23 cellular contexts compared by ENCODE assay signal in the genomic region with DNA sequence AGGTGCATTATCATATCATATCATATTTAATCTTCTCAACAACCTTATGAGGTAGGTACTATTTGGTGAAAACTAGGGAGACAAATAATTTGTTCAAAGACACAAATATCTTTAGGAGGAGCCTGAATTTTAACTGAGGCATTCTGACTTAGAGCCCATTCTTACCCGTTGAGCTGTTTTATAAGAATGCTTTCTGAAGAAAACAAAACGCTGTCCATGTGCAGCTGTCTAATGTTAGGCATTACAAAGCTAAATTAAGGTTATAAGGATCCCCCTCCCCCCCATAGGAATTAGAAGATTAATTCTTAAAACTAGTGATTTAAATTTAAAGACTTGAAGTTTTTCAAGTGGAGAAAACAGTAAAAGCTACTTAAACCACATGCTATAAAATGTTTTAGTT. TPM values are rescaled to one million over a fixed set of nuclear protein-coding genes. Genes with fewer than 3 reads are reported as not detected.
A peak's percentile ranks its signal among the peaks of the same experiment; 100 is the strongest.
DNase-seq lines count a peak whose midpoint lies in the region; ATAC-seq, FAIRE-seq and TF ChIP-seq lines count a peak whose summit lies in the region.
"Had no signal": no experiment of that assay in that cellular context is flagged by ENCODE, and none has a peak within 500 bp of the region (broad histone marks: within the 10 kb centered on the region; RNA-seq: fewer than 3 reads in every experiment).

No MANE protein-coding gene starts in this region.

- no peaks in the 10 kb centered on the region for H3K9me2 ChIP-seq in Loucy (replicated peaks; ENCODE audit: low read depth, low read length)

- BruUV-seq in endothelial cell of umbilical vein (replicated peaks; lab: Mats Ljungman, UMichigan): no TSS peak

- H3K4me1 Mint-ChIP-seq in activated naive CD8-positive, alpha-beta T cell treated with anti-CD3 and anti-CD28 coated beads for 36 hours: peaks cover 51% of the 10 kb centered on the region
- H3K4me1 Mint-ChIP-seq in activated naive CD8-positive, alpha-beta T cell treated with anti-CD3 and anti-CD28 coated beads, Interleukin-2, amount 50 U/mL, for 24 hours: peaks cover 51% of the 10 kb centered on the region
- peaks cover 28% of the 10 kb centered on the region for H3K4me1 Mint-ChIP-seq in CD14-positive monocyte

- TF ChIP-seq POLR2A in endothelial cell of umbilical vein (IDR thresholded peaks at IDR 0.05; ENCODE audit: low read depth, low read length): no peak

- H3K27ac ChIP-seq in endothelial cell of umbilical vein (ENCODE audit: insufficient read depth, low read depth, low read length): no peak overlapping the region
- H3K27ac ChIP-seq in skeletal muscle tissue (ENCODE audit: low read depth, low read length): peak overlapping the region; percentile 26
- H3K27ac ChIP-seq: BLaER1 treated with 17β-estradiol and CSF1 and Interleukin-3, amounts not matched to agents 10 nM and 100 nM; right atrium auricular region had no signal

- H3K27me3 Mint-ChIP-seq in activated naive CD8-positive, alpha-beta T cell treated with anti-CD3 and anti-CD28 coated beads for 36 hours: no peaks in the 10 kb centered on the region
- H3K27me3 Mint-ChIP-seq in activated naive CD8-positive, alpha-beta T cell treated with anti-CD3 and anti-CD28 coated beads, Interleukin-2, amount 50 U/mL, for 24 hours: no peaks in the 10 kb centered on the region
- H3K27me3 Mint-ChIP-seq in CD14-positive monocyte (ENCODE audit: low read depth in 3 of 3): no peaks in the 10 kb centered on the region
- H3K27me3 Mint-ChIP-seq: activated CD4-positive, alpha-beta T cell treated with anti-CD3 and anti-CD28 coated beads, Interleukin-2, amount 10 ng/mL, durations not matched to agents 24 days and 14 days had no signal

- H3F3A ChIP-seq in Loucy (ENCODE audit: low read depth): no peaks in the 10 kb centered on the region; the same call in 1 of the 2 replicates

- H3K9ac ChIP-seq in Loucy (ENCODE audit: low read depth, low read length, poor library complexity, severe bottlenecking) (no peak overlapping the region), endothelial cell of umbilical vein (replicated peaks; ENCODE audit: extremely low read depth, insufficient read depth, low read length) (no peak overlapping the region), skeletal muscle tissue (ENCODE audit: low read depth in 1 of 3, low read length in 3 of 3) (no peak overlapping the region)
- H3K9ac ChIP-seq: BLaER1 treated with 17β-estradiol and CSF1 and Interleukin-3, amounts not matched to agents 10 nM and 100 nM had no signal

- no peaks in the 10 kb centered on the region for H3K27me3 ChIP-seq in Loucy (ENCODE audit: insufficient read depth, low read length, poor library complexity, severe bottlenecking)
- no peaks in the 10 kb centered on the region for H3K27me3 ChIP-seq in endothelial cell of umbilical vein (ENCODE audit: control insufficient read depth in 2 of 2, insufficient read depth in 2 of 2, low read length in 2 of 2)
- H3K27me3 ChIP-seq in skeletal muscle tissue (ENCODE audit: control insufficient read depth in 3 of 3, insufficient read depth in 3 of 3, low read length in 3 of 3): no peaks in the 10 kb centered on the region
- H3K27me3 ChIP-seq: adrenal gland; BLaER1 treated with 17β-estradiol and CSF1 and Interleukin-3, amounts not matched to agents 10 nM and 100 nM; right atrium auricular region had no signal

- peak overlapping the region; percentile 1 for H3K4me3 ChIP-seq in Loucy (ENCODE audit: low read length, poor library complexity, severe bottlenecking)
- H3K4me3 ChIP-seq in endothelial cell of umbilical vein (replicated peaks in 1 of 3; ENCODE audit: insufficient read depth in 1 of 3, low read depth in 1 of 3, low read length in 3 of 3): no peak overlapping the region
- no peak overlapping the region for H3K4me3 ChIP-seq in skeletal muscle tissue (ENCODE audit: low read length in 3 of 3)
- H3K4me3 ChIP-seq: adrenal gland; BLaER1 treated with 17β-estradiol and CSF1 and Interleukin-3, amounts not matched to agents 10 nM and 100 nM; HAP-1; K562; right atrium auricular region had no signal

- H3K36me3 Mint-ChIP-seq in activated naive CD8-positive, alpha-beta T cell treated with anti-CD3 and anti-CD28 coated beads for 36 hours: peaks cover 3% of the 10 kb centered on the region
- H3K36me3 Mint-ChIP-seq in activated naive CD8-positive, alpha-beta T cell treated with anti-CD3 and anti-CD28 coated beads, Interleukin-2, amount 50 U/mL, for 24 hours (ENCODE audit: low read depth): no peaks in the 10 kb centered on the region
- peaks cover 2 to 6% of the 10 kb centered on the region in 2 donors for H3K36me3 Mint-ChIP-seq in CD14-positive monocyte

- H3K4me2 ChIP-seq in Loucy (ENCODE audit: low read depth, low read length, poor library complexity, severe bottlenecking) (peak overlapping the region; percentile 87), endothelial cell of umbilical vein (ENCODE audit: insufficient read depth, low read length) (peak overlapping the region; percentile 19)

- TF ChIP-seq CTCF in Loucy (conservative IDR thresholded peaks at IDR 0.05; ENCODE audit: low read length) (no peak), endothelial cell of umbilical vein (IDR thresholded peaks at IDR 0.05; ENCODE audit: extremely low read depth in 1 of 2, insufficient read depth in 1 of 2, low read depth in 1 of 2, low read length in 2 of 2) (no peak), CD14-positive monocyte (IDR thresholded peaks at IDR 0.05) (no peak)

- dilution Hi-C loops in endothelial cell of umbilical vein (cut with MboI; ENCODE audit: extremely low pct_ligation_motif_present, low sequenced_read_pairs): no loop called here

- CTCF ChIA-PET in endothelial cell of umbilical vein (lab: Charles Lee): interaction anchor here (0.8 to 1.8 kb wide), 6 partner anchors 11 to 888 kb away, joined by 3 to 21 read pairs (median 4); a partner anchor contains a TSS

- no peak for ATAC-seq in activated naive CD8-positive, alpha-beta T cell treated with anti-CD3 and anti-CD28 coated beads, Interleukin-2, amount 50 U/mL, for 24 hours
- ATAC-seq: K562 had no signal

- H3K27ac Mint-ChIP-seq in activated naive CD8-positive, alpha-beta T cell treated with anti-CD3 and anti-CD28 coated beads for 36 hours: peak overlapping the region; percentile 66
- H3K27ac Mint-ChIP-seq in activated naive CD8-positive, alpha-beta T cell treated with anti-CD3 and anti-CD28 coated beads, Interleukin-2, amount 50 U/mL, for 24 hours: no peak overlapping the region
- H3K27ac Mint-ChIP-seq in CD14-positive monocyte: no peak overlapping the region
- H3K27ac Mint-ChIP-seq: activated CD4-positive, alpha-beta T cell treated with anti-CD3 and anti-CD28 coated beads, Interleukin-2, amount 10 ng/mL, durations not matched to agents 24 days and 14 days; T-helper 1 cell treated with Interleukin-12 subunit alpha and Interleukin-12 subunit beta and Interleukin-4 antibody, amounts not matched to agents 30 μg/mL and 1 μg/mL, for 36 hours had no signal

- FAIRE-seq in endothelial cell of umbilical vein (lab: Jason Lieb, UNC): no peak
- FAIRE-seq: endometrium, K562 had no signal

- H3K9me1 ChIP-seq in endothelial cell of umbilical vein (replicated peaks; ENCODE audit: control insufficient read depth, extremely low read depth, insufficient read depth, low read length): no peaks in the 10 kb centered on the region

- intact Hi-C loops in endothelial cell of umbilical vein (cut with micrococcal nuclease): loop anchor here (2.0 to 10.0 kb wide), 2 partner anchors 14 to 208 kb away; no protein-coding TSS in a partner anchor
- intact Hi-C loops in CD14-positive monocyte (cut with micrococcal nuclease): no loop called here

- no peak overlapping the region for H2AFZ ChIP-seq in Loucy (ENCODE audit: low read length)
- H2AFZ ChIP-seq in endothelial cell of umbilical vein (ENCODE audit: low read depth, low read length): no peak overlapping the region

- POLR2A ChIA-PET in endothelial cell of umbilical vein (lab: Charles Lee): no interaction called here

- H3K9me3 ChIP-seq in Loucy (ENCODE audit: insufficient read depth, low read depth, low read length) (no peaks in the 10 kb centered on the region), endothelial cell of umbilical vein (replicated peaks; ENCODE audit: control insufficient read depth, insufficient read depth, low read length) (no peaks in the 10 kb centered on the region), skeletal muscle tissue (ENCODE audit: control insufficient read depth in 3 of 3, low read length in 3 of 3) (no peaks in the 10 kb centered on the region)
- H3K9me3 ChIP-seq: adrenal gland, HAP-1, right atrium auricular region had no signal

- H3K9me3 Mint-ChIP-seq in activated naive CD8-positive, alpha-beta T cell treated with anti-CD3 and anti-CD28 coated beads for 36 hours: no peaks in the 10 kb centered on the region
- H3K9me3 Mint-ChIP-seq in activated naive CD8-positive, alpha-beta T cell treated with anti-CD3 and anti-CD28 coated beads, Interleukin-2, amount 50 U/mL, for 24 hours: no peaks in the 10 kb centered on the region
- H3K9me3 Mint-ChIP-seq in CD14-positive monocyte: no peaks in the 10 kb centered on the region
- H3K9me3 Mint-ChIP-seq: activated CD4-positive, alpha-beta T cell treated with anti-CD3 and anti-CD28 coated beads, Interleukin-2, amount 10 ng/mL, durations not matched to agents 24 days and 14 days; T-helper 1 cell treated with Interleukin-12 subunit alpha and Interleukin-12 subunit beta and Interleukin-4 antibody, amounts not matched to agents 30 μg/mL and 1 μg/mL, for 36 hours had no signal

- no peak for DNase-seq in activated naive CD8-positive, alpha-beta T cell treated with anti-CD3 and anti-CD28 coated beads for 36 hours
- no peak for DNase-seq in activated naive CD8-positive, alpha-beta T cell treated with anti-CD3 and anti-CD28 coated beads, Interleukin-2, amount 50 U/mL, for 24 hours
- DNase-seq in endothelial cell of umbilical vein (ENCODE audit: low read depth, low spot score) (no peak), putamen (ENCODE audit: low spot score) (no peak), CD14-positive monocyte (ENCODE audit: low spot score) (no peak), NCI-H2081 (lab: John Stamatoyannopoulos, UW) (no peak)
- DNase-seq: ACHN; activated CD4-positive, alpha-beta T cell treated with anti-CD3 and anti-CD28 coated beads, Interleukin-2, amount 10 ng/mL, durations not matched to agents 24 days and 14 days; activated CD8-positive, alpha-beta memory T cell treated with anti-CD3 and anti-CD28 coated beads, Interleukin-2, amount 50 U/mL, for 4 hours; activated effector memory CD4-positive, alpha-beta T cell treated with Interleukin-2 at 50 U/mL for 16 hours; adrenal gland; head of caudate nucleus; NCI-H1694; occipital lobe; SHP77 treated with DMSO at 0.1 percent for 48 hours had no signal

- H3K4me1 ChIP-seq in Loucy (ENCODE audit: insufficient read depth, low read length, poor library complexity, severe bottlenecking) (peaks cover 61% of the 10 kb centered on the region), endothelial cell of umbilical vein (ENCODE audit: control insufficient read depth, extremely low read depth, insufficient read depth, low read length) (peaks cover 19% of the 10 kb centered on the region), skeletal muscle tissue (ENCODE audit: control insufficient read depth in 3 of 3, insufficient read depth in 3 of 3, low read length in 3 of 3) (peaks cover 56 to 67% (median 61%) of the 10 kb centered on the region in 3 donors)

- H3K4me3 Mint-ChIP-seq in activated naive CD8-positive, alpha-beta T cell treated with anti-CD3 and anti-CD28 coated beads for 36 hours: no peak overlapping the region
- no peak overlapping the region for H3K4me3 Mint-ChIP-seq in activated naive CD8-positive, alpha-beta T cell treated with anti-CD3 and anti-CD28 coated beads, Interleukin-2, amount 50 U/mL, for 24 hours
- no peak overlapping the region for H3K4me3 Mint-ChIP-seq in CD14-positive monocyte
- H3K4me3 Mint-ChIP-seq: activated CD4-positive, alpha-beta T cell treated with anti-CD3 and anti-CD28 coated beads, Interleukin-2, amount 10 ng/mL, durations not matched to agents 24 days and 14 days; T-helper 1 cell treated with Interleukin-12 subunit alpha and Interleukin-12 subunit beta and Interleukin-4 antibody, amounts not matched to agents 30 μg/mL and 1 μg/mL, for 36 hours had no signal

- peaks cover 98% of the 10 kb centered on the region for H3K79me2 ChIP-seq in Loucy (ENCODE audit: insufficient read depth, low read length)
- H3K79me2 ChIP-seq in endothelial cell of umbilical vein (ENCODE audit: control insufficient read depth, insufficient read depth, low read length): peaks cover 84% of the 10 kb centered on the region

- H4K20me1 ChIP-seq in Loucy (ENCODE audit: insufficient read depth, low read length, poor library complexity, severe bottlenecking) (peaks cover 90% of the 10 kb centered on the region), endothelial cell of umbilical vein (replicated peaks; ENCODE audit: control insufficient read depth, extremely low read depth, insufficient read depth, low read length) (peaks cover 39% of the 10 kb centered on the region)

- H3K36me3 ChIP-seq in Loucy (ENCODE audit: insufficient read depth, low read length): no peaks in the 10 kb centered on the region
- no peaks in the 10 kb centered on the region for H3K36me3 ChIP-seq in endothelial cell of umbilical vein (ENCODE audit: control insufficient read depth in 2 of 2, extremely low read depth in 1 of 2, insufficient read depth in 2 of 2, low read length in 2 of 2)
- no peaks in the 10 kb centered on the region for H3K36me3 ChIP-seq in skeletal muscle tissue (ENCODE audit: control insufficient read depth in 3 of 3, insufficient read depth in 3 of 3, low read length in 3 of 3)
- H3K36me3 ChIP-seq: adrenal gland, HAP-1, right atrium auricular region had no signal

RNA-seq across cellular contexts. Expression of a gene that starts 6.4 kb away (rescaled TPM):
- 100 to 1,000 TPM; 119 TPM for total RNA-seq in activated naive CD8-positive, alpha-beta T cell treated with anti-CD3 and anti-CD28 coated beads for 36 hours
- 135 and 148 TPM in 2 replicates for total RNA-seq in endothelial cell of umbilical vein
- 21.2 and 33.2 TPM in 2 replicates for polyA plus RNA-seq in endothelial cell of umbilical vein
- 40.5 and 47.4 TPM in 2 replicates for polyA plus RNA-seq in endothelial cell of umbilical vein (2011; cell fraction: cytosol; rRNA removed)
- polyA plus RNA-seq in endothelial cell of umbilical vein (2011; cell fraction: nucleus; rRNA removed): 66.0 and 97.3 TPM in 2 replicates
- polyA plus RNA-seq in endothelial cell of umbilical vein (2012): 98.0 and 138 TPM in 2 replicates
- polyA minus RNA-seq in endothelial cell of umbilical vein: 19.7 and 32.3 TPM in 2 replicates
- polyA minus RNA-seq in endothelial cell of umbilical vein (2011; cell fraction: cytosol; rRNA and poly(A)+ RNA removed): 55.5 TPM
- polyA minus RNA-seq in endothelial cell of umbilical vein (2011; cell fraction: nucleus; rRNA and poly(A)+ RNA removed): 97.9 and 133 TPM in 2 replicates
- total RNA-seq in skeletal muscle tissue: 72.0 TPM
- 10 to 100 TPM in 1 of 2 donors, 1 to 10 TPM in 1; 4.6 to 17.9 TPM for polyA plus RNA-seq in CD14-positive monocyte
